8 cellular contexts compared by ENCODE assay signal in the genomic region with DNA sequence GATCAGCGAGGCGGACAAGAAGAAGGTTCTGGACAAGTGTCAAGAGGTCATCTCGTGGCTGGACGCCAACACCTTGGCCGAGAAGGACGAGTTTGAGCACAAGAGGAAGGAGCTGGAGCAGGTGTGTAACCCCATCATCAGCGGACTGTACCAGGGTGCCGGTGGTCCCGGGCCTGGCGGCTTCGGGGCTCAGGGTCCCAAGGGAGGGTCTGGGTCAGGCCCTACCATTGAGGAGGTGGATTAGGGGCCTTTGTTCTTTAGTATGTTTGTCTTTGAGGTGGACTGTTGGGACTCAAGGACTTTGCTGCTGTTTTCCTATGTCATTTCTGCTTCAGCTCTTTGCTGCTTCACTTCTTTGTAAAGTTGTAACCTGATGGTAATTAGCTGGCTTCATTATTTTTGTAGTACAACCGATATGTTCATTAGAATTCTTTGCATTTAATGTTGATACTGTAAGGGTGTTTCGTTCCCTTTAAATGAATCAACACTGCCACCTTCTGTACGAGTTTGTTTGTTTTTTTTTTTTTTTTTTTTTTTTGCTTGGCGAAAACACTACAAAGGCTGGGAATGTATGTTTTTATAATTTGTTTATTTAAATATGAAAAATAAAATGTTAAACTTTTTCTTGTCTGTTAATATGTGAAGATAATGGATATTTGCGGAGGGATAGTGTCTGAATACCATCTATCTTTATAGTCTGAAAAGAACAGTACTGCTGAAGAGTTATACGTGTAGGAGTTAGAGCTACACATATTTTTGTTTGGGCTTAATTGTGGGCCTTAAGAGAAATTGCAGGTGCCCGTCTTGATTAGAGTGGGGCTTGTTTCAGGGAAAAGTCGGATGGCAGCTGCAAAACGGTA.
DNase-seq lines count a peak whose midpoint lies in the region; ATAC-seq and TF ChIP-seq lines count a peak whose summit lies in the region.

No MANE protein-coding gene starts in this region.

- no peak for ATAC-seq in GM19023 (IDR thresholded peaks at IDR 0.05; ENCODE audit: unreplicated experiment)

- peaks cover 39% of the 10 kb centered on the region for H3K79me2 ChIP-seq in parathyroid adenoma

- H3K4me3 ChIP-seq in NB4 (ENCODE audit: low read depth, low read length), result peak overlapping the region; percentile 98
- H3K4me3 ChIP-seq in WERI-Rb-1 (ENCODE audit: low read depth, low read length), result peak overlapping the region; percentile 39
- H3K4me3 ChIP-seq in parathyroid adenoma (ENCODE audit: low read depth, low read length), result peak overlapping the region; percentile 90

- no peak for TF ChIP-seq POLR2A in NB4 (IDR thresholded peaks at IDR 0.05; ENCODE audit: extremely low read depth, insufficient read length)

- H3K36me3 ChIP-seq in WERI-Rb-1 (peaks cover 2% of the 10 kb centered on the region), parathyroid adenoma (ENCODE audit: control insufficient read depth, insufficient read depth, low read length) (no peaks in the 10 kb centered on the region)

- H3K9me3 ChIP-seq in WERI-Rb-1 (ENCODE audit: severe bottlenecking) (peaks cover 15% of the 10 kb centered on the region), parathyroid adenoma (ENCODE audit: control insufficient read depth, low read length) (no peaks in the 10 kb centered on the region)

- H2AFZ ChIP-seq in parathyroid adenoma, result no peak overlapping the region

- H3K4me1 ChIP-seq in parathyroid adenoma, result peaks cover 20% of the 10 kb centered on the region

- DNase-seq in NCI-H524 (lab: John Stamatoyannopoulos, UW), result peak; percentile 14 to 53
- no peak for DNase-seq in NCI-H524 treated with DMSO at 0.1 percent for 48 hours (lab: John Stamatoyannopoulos, UW)
- DNase-seq in NB4 (ENCODE audit: low read depth), result peak; percentile 76
- no peak for DNase-seq in WERI-Rb-1
- peak; percentile 30 for DNase-seq in fibroblast of the conjunctiva (ENCODE audit: low read depth)
- no peak for DNase-seq in AG08395 (ENCODE audit: low spot score)

- no peaks in the 10 kb centered on the region for H3K27me3 ChIP-seq in WERI-Rb-1 (ENCODE audit: insufficient read depth, low read depth, severe bottlenecking)
- no peaks in the 10 kb centered on the region for H3K27me3 ChIP-seq in parathyroid adenoma (ENCODE audit: control insufficient read depth, insufficient read depth, low read length)

- peak overlapping the region; percentile 97 for H3K4me2 ChIP-seq in parathyroid adenoma (ENCODE audit: low read length)

- peak overlapping the region; percentile 64 for H3K27ac ChIP-seq in WERI-Rb-1
- peak overlapping the region; percentile 80 for H3K27ac ChIP-seq in parathyroid adenoma

- H3K9ac ChIP-seq in parathyroid adenoma, result peak overlapping the region; percentile 87

- TF ChIP-seq CTCF in NB4 (IDR thresholded peaks at IDR 0.05; ENCODE audit: low read depth, low read length) (no peak), WERI-Rb-1 (IDR thresholded peaks at IDR 0.05; ENCODE audit: low read depth, low read length) (0 out of 2 replicates have a peak, but pooled peaks have one; percentile 30), parathyroid adenoma (IDR thresholded peaks at IDR 0.05) (peak; percentile 43)

Comparison
In these comparisons a context has a peak if more than half of its experiments do, and no peak if none do; other contexts are left out.
1. DNase-seq: peak in NCI-H524 (2 of 2), NB4 (single experiment) and fibroblast of the conjunctiva (single experiment); none in NCI-H524 treated with DMSO at 0.1 percent for 48 hours (single experiment), WERI-Rb-1 (single experiment) and AG08395 (single experiment).
2. H3K4me3 ChIP-seq: peak in every context shown above with its lines; median percentile 98 in NB4; 90 in parathyroid adenoma; 39 in WERI-Rb-1.